In genomic region chrX:96147645-96148044, GRCh38 we compare ENCODE assay signal across 17 cellular contexts.
"Had no signal": no experiment of that assay in that cellular context is flagged by ENCODE, and none has a peak within 500 bp of the region (broad histone marks: within the 10 kb centered on the region; RNA-seq: fewer than 3 reads in every experiment).

No MANE protein-coding gene starts in this region.

- H3K27me3 ChIP-seq: cardiac muscle cell, suprapubic skin had no signal

- DNase-seq: activated CD4-positive, alpha-beta T cell treated with anti-CD3 and anti-CD28 coated beads, Interleukin-2, amount 50 U/mL, for 4 hours; activated naive CD8-positive, alpha-beta T cell treated with anti-CD3 and anti-CD28 coated beads for 36 hours; amniotic stem cell; endodermal cell; immature natural killer cell; midbrain; nephron progenitor cell; nucleus accumbens; retina; stimulated activated CD4-positive, alpha-beta T cell treated with anti-CD3 and anti-CD28 coated beads, Interleukin-2, amount 100 ng/mL, for 24 hours; stimulated activated naive CD4-positive, alpha-beta T cell treated with Interleukin-2 at 50 U/mL for 16 hours; SW 1271; T-helper 2 cell had no signal

- H3K36me3 Mint-ChIP-seq: activated naive CD8-positive, alpha-beta T cell treated with anti-CD3 and anti-CD28 coated beads for 36 hours; immature natural killer cell; type B pancreatic cell had no signal

- H3K4me3 Mint-ChIP-seq: activated naive CD8-positive, alpha-beta T cell treated with anti-CD3 and anti-CD28 coated beads for 36 hours; endodermal cell; immature natural killer cell; nephron progenitor cell; type B pancreatic cell had no signal

- H3K4me1 ChIP-seq: suprapubic skin had no signal

- H3K9me3 ChIP-seq: suprapubic skin had no signal

- H3K4me3 ChIP-seq: cardiac muscle cell, lung, suprapubic skin had no signal

- H3K36me3 ChIP-seq: cardiac muscle cell, suprapubic skin had no signal

- H3K27ac ChIP-seq: cardiac muscle cell, suprapubic skin had no signal

- H3K27ac Mint-ChIP-seq: activated naive CD8-positive, alpha-beta T cell treated with anti-CD3 and anti-CD28 coated beads for 36 hours; endodermal cell; immature natural killer cell; nephron progenitor cell; type B pancreatic cell had no signal

- H3K4me1 Mint-ChIP-seq: activated naive CD8-positive, alpha-beta T cell treated with anti-CD3 and anti-CD28 coated beads for 36 hours; endodermal cell; immature natural killer cell; nephron progenitor cell had no signal

- H3K27me3 Mint-ChIP-seq: activated naive CD8-positive, alpha-beta T cell treated with anti-CD3 and anti-CD28 coated beads for 36 hours; type B pancreatic cell had no signal

- H3K9me3 Mint-ChIP-seq: nephron progenitor cell, type B pancreatic cell had no signal
